In the genomic region with DNA sequence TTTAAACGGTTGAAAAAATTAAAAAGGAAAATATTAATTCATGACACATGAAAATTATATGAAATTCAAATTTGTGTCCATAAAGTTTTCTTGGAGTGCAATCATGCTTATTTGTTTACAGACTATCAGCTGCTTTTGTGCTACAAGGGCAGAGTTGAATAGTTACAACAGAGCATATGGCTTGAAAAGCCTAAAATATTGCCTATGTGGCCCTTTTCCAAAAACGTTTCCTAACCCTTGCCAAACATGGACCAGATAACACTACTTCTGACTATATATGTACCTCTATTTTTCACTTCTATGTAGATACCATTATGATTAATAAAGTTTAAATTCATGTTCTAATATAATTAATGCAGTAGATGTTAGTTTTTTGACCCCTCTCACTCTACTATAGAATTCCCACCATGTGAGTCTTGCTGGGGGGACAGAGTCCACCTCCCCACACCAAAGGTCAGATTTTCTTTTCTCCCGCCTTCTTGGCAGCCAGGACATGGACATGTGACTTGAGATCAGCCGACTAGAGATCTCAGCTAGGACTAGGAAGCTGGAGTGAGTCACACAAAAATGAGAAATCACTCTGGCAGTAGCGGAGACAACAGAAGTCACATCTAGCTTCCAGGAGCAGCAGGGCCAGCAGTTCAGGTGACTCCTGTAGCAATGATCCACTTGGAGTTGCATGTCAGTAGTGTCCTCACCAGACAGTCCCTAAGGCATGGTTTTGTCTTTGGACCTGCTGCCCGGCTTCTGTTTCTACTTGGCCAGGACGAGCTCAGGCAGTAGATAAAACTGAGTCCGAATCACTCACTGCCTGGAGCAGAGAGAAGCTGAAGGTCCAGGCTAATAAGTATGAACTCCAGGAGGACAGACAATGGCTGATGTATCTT, we compare ENCODE assay signal across 8 cellular contexts. TPM values are rescaled to one million over a fixed set of nuclear protein-coding genes. Genes with fewer than 3 reads are reported as not detected.
DNase-seq lines count a peak whose midpoint lies in the region; ATAC-seq and TF ChIP-seq lines count a peak whose summit lies in the region.

No MANE protein-coding gene starts in this region.

- peak overlapping the region in 3 of 5 donors; percentile 32 to 66 (median 61) for H3K9ac ChIP-seq in subcutaneous abdominal adipose tissue (ENCODE audit: low read length in 5 of 5)

- no peaks in the 10 kb centered on the region for H3K9me3 ChIP-seq in HEK293 (ENCODE audit: control insufficient read depth, insufficient read depth, low read depth, low read length)
- H3K9me3 ChIP-seq in subcutaneous abdominal adipose tissue (ENCODE audit: control insufficient read depth in 5 of 5, low read length in 5 of 5): no peaks in the 10 kb centered on the region

- no peak overlapping the region for H3K27ac Mint-ChIP-seq in natural killer cell
- no peak overlapping the region for H3K27ac Mint-ChIP-seq in T-cell

- H3K4me3 Mint-ChIP-seq in natural killer cell (no peak overlapping the region), T-cell (no peak overlapping the region)

- ATAC-seq in natural killer cell: no peak
- ATAC-seq in HG02938 (IDR thresholded peaks at IDR 0.05; ENCODE audit: unreplicated experiment): no peak
- no peak for ATAC-seq in T-cell (replicated peaks in 1 of 4)

- H3K4me3 ChIP-seq in HEK293 (ENCODE audit: low read depth, low read length): no peak overlapping the region
- no peak overlapping the region for H3K4me3 ChIP-seq in brain microvascular endothelial cell (ENCODE audit: low read depth, low read length)
- H3K4me3 ChIP-seq in kidney epithelial cell (ENCODE audit: low read depth, low read length): no peak overlapping the region
- H3K4me3 ChIP-seq in subcutaneous abdominal adipose tissue (ENCODE audit: low read depth in 1 of 5, low read length in 5 of 5): peak overlapping the region in 2 of 5 donors; percentile 27 to 41

- H3K9me3 Mint-ChIP-seq in natural killer cell (no peaks in the 10 kb centered on the region), T-cell (no peaks in the 10 kb centered on the region)

- POLR2A ChIA-PET in HEK293 (lab: Yijun Ruan, JAX) (no interaction called here), T-cell (lab: Charles Lee) (no interaction called here)

- H3K27ac ChIP-seq in HEK293 (ENCODE audit: extremely low read depth, low read depth, low read length): no peak overlapping the region
- peak overlapping the region; percentile 43 for H3K27ac ChIP-seq in brain microvascular endothelial cell
- H3K27ac ChIP-seq in subcutaneous abdominal adipose tissue (ENCODE audit: low read depth, low read length): peak overlapping the region; percentile 98

- no peaks in the 10 kb centered on the region for H3K27me3 Mint-ChIP-seq in natural killer cell (ENCODE audit: low read depth in 2 of 2)
- no peaks in the 10 kb centered on the region for H3K27me3 Mint-ChIP-seq in T-cell

- in situ Hi-C loops in brain microvascular endothelial cell (cut with HindIII; ENCODE audit: low pct_ligation_motif_present, low sequenced_read_pairs): no loop called here

- H3K4me1 Mint-ChIP-seq in natural killer cell: peaks cover 3 to 13% of the 10 kb centered on the region in 2 donors
- peaks cover 4 to 12% (median 6%) of the 10 kb centered on the region in 3 donors for H3K4me1 Mint-ChIP-seq in T-cell

- H3K27me3 ChIP-seq in brain microvascular endothelial cell (replicated peaks): no peaks in the 10 kb centered on the region
- H3K27me3 ChIP-seq in kidney epithelial cell (ENCODE audit: control insufficient read depth, insufficient read depth, low read length): no peaks in the 10 kb centered on the region
- H3K27me3 ChIP-seq in subcutaneous abdominal adipose tissue (ENCODE audit: control insufficient read depth in 5 of 5, insufficient read depth in 4 of 5, low read length in 5 of 5): no peaks in the 10 kb centered on the region

- CTCF ChIA-PET in HEK293 (lab: Yijun Ruan, JAX): interaction anchor here (0.6 to 0.8 kb wide), 3 partner anchors 10 to 900 kb away, joined by 3 to 4 read pairs (median 3); no protein-coding TSS in a partner anchor
- CTCF ChIA-PET in T-cell (lab: Charles Lee): interaction anchor here in 1 of 2 donors (1.1 to 1.3 kb wide), 2 partner anchors 318 to 319 kb away, joined by 3 to 4 read pairs; no protein-coding TSS in a partner anchor

- H3K36me3 Mint-ChIP-seq in natural killer cell: no peaks in the 10 kb centered on the region
- peaks cover 22% of the 10 kb centered on the region for H3K36me3 Mint-ChIP-seq in T-cell

- no peak for TF ChIP-seq CTCF in HEK293 (tag by site-specific recombination; IDR thresholded peaks at IDR 0.05)
- no peak for TF ChIP-seq CTCF in brain microvascular endothelial cell (IDR thresholded peaks at IDR 0.05; ENCODE audit: low read depth, low read length, missing control alignments)
- no peak for TF ChIP-seq CTCF in kidney epithelial cell (IDR thresholded peaks at IDR 0.05; ENCODE audit: insufficient read depth, low read length, poor library complexity, severe bottlenecking)
- no peak for TF ChIP-seq CTCF in natural killer cell (IDR thresholded peaks at IDR 0.05)

- H3K36me3 ChIP-seq in HEK293 (ENCODE audit: control insufficient read depth in 2 of 2, insufficient read depth in 1 of 2, low read length in 2 of 2) (peaks cover 0 to 11% of the 10 kb centered on the region in 2 experiments; a peak in 1 of 3 replicates), brain microvascular endothelial cell (replicated peaks) (no peaks in the 10 kb centered on the region), kidney epithelial cell (ENCODE audit: control insufficient read depth, insufficient read depth, low read length) (no peaks in the 10 kb centered on the region), subcutaneous abdominal adipose tissue (ENCODE audit: control insufficient read depth in 5 of 5, insufficient read depth in 5 of 5, low read length in 5 of 5) (peaks cover 2 to 19% (median 8%) of the 10 kb centered on the region in 5 donors)

- DNase-seq in brain microvascular endothelial cell: peak; percentile 86
- peak; percentile 61 for DNase-seq in kidney epithelial cell (ENCODE audit: low read depth)
- DNase-seq in NCI-H146 (lab: John Stamatoyannopoulos, UW): no peak
- DNase-seq in natural killer cell: no peak
- no peak for DNase-seq in T-cell

- intact Hi-C loops in natural killer cell (cut with micrococcal nuclease): no loop called here

- H3K4me1 ChIP-seq in HEK293 (ENCODE audit: control insufficient read depth, insufficient read depth, low read length) (no peaks in the 10 kb centered on the region), subcutaneous abdominal adipose tissue (ENCODE audit: control insufficient read depth in 5 of 5, insufficient read depth in 5 of 5, low read length in 5 of 5) (peaks cover 8 to 47% (median 45%) of the 10 kb centered on the region in 5 donors)

TF ChIP-seq in HEK293, 187 proteins besides CTCF, POLR2A, EP300 and RAD21:
- TF ChIP-seq OSR2 (tag by site-specific recombination; IDR thresholded peaks at IDR 0.05): peak; percentile 91
- no peak for TF ChIP-seq ZBTB21 (tag by site-specific recombination; IDR thresholded peaks at IDR 0.05)
- TF ChIP-seq ZBTB17 (tag by site-specific recombination; IDR thresholded peaks at IDR 0.05): 0 out of 2 replicates have a peak, but pooled peaks have one; percentile 16

RNA-seq across cellular contexts. Expression of a gene that starts 22.4 kb away (rescaled TPM):
- total RNA-seq in kidney epithelial cell: 51.5 and 84.6 TPM in 2 replicates
- total RNA-seq in natural killer cell: 10 to 100 TPM; 20.2 to 23.9 (median 22.9) TPM
- total RNA-seq in T-cell: 10 to 100 TPM; 21.9 to 31.1 (median 25.9) TPM

RNA-seq across cellular contexts. Expression of a gene that starts 24.6 kb away (rescaled TPM):
- total RNA-seq in kidney epithelial cell (31.4 and 38.1 TPM in 2 replicates), natural killer cell (100 to 1,000 TPM; 110 to 141 (median 111) TPM), T-cell (100 to 1,000 TPM in 4 of 5 donors, 10 to 100 TPM in 1; 98.8 to 168 (median 152) TPM)

RNA-seq across cellular contexts. Expression of a gene that starts 24.9 kb away (rescaled TPM):
- total RNA-seq in kidney epithelial cell: 0.21 and 1.4 TPM in 2 replicates
- total RNA-seq in natural killer cell: 10 to 100 TPM in 1 of 3 donors, 1 to 10 TPM in 2; 3.7 to 25.3 (median 6.0) TPM
- 10 to 100 TPM in 1 of 5 donors, 1 to 10 TPM in 3, under 1 TPM in 1; 0.78 to 23.5 (median 6.1) TPM for total RNA-seq in T-cell

Comparison
In these comparisons a context has a peak if more than half of its experiments do, and no peak if none do; other contexts are left out.
1. DNase-seq: peak in brain microvascular endothelial cell (single experiment) and kidney epithelial cell (single experiment); none in NCI-H146 (single experiment), natural killer cell (single experiment) and T-cell (0 of 34).